ENCODE assay signal across 9 cellular contexts in the genomic region with DNA sequence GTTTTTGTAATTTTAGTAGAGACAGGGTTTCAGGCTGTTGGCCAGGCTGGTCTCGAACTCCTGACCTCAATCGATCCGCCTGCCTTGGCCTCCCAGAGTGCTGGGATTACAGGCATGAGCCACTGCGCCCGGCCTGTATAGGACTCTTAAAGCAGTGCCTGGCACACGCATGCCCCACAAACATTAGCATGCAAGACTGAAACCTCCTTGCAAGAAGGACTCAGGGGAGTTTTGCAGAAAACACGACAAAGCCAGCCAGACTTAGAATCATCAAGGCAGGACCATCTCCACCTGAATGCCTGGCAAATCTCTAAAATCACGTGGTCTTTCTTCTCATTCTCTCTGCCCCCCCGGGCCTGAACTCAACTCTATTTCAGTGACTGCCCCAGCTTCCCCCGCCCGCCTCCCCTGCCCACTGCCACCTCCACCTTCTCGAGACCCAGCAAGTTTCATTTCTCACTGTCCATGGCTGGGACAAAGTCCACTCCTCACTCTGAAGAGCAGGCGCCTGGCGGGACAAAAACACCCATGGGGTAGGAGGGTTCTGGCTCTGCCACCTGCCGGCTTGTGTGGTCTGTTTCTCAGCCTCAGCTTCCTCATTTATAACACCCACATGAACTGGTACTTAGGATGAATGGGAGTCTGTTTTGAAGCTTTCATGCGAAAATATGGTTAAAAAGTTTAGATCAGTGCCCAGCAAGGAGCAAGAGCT. TPM values are rescaled to one million over a fixed set of nuclear protein-coding genes. Genes with fewer than 3 reads are reported as not detected.
DNase-seq lines count a peak whose midpoint lies in the region; ATAC-seq and TF ChIP-seq lines count a peak whose summit lies in the region.
"Had no signal": no experiment of that assay in that cellular context is flagged by ENCODE, and none has a peak within 500 bp of the region (broad histone marks: within the 10 kb centered on the region; RNA-seq: fewer than 3 reads in every experiment).

No MANE protein-coding gene starts in this region.

- in situ Hi-C loops in GM18951 (cut with MboI; ENCODE audit: low sequenced_read_pairs, unreplicated experiment), result no loop called here

- H3K18ac ChIP-seq in mesenchymal stem cell (ENCODE audit: low read depth in 1 of 2, low read length in 2 of 2), result no peak overlapping the region

- H3K36me3 ChIP-seq in BLaER1, result peaks cover 21% of the 10 kb centered on the region; the same call in 1 of the 2 replicates
- peaks cover 5 to 9% of the 10 kb centered on the region in 2 experiments for H3K36me3 ChIP-seq in mesenchymal stem cell (ENCODE audit: control insufficient read depth in 1 of 2, insufficient read depth in 2 of 2, low read depth in 1 of 2, low read length in 2 of 2)

- H2AFZ ChIP-seq in mesenchymal stem cell (ENCODE audit: low read depth, low read length), result no peak overlapping the region

- no peak for DNase-seq in activated T-helper 1 cell treated with anti-CD3 and anti-CD28 coated beads, Interleukin-12 subunit alpha, Interleukin-12 subunit beta, Interleukin-2, Interleukin-4 antibody, amounts not matched to agents 30 ng/mL and 10 ng/mL and 1 ng/mL, durations not matched to agents 14 hours and 24 hours and 36 hours (ENCODE audit: low spot score)
- DNase-seq in mesenchymal stem cell, result no peak
- DNase-seq in lower leg skin (ENCODE audit: low spot score in 2 of 2), result no peak

- no peak overlapping the region for H4K91ac ChIP-seq in mesenchymal stem cell (ENCODE audit: low read length)

- no peaks in the 10 kb centered on the region for H3K9me3 Mint-ChIP-seq in activated T-helper 1 cell treated with anti-CD3 and anti-CD28 coated beads, Interleukin-12 subunit alpha, Interleukin-12 subunit beta, Interleukin-2, Interleukin-4 antibody, amounts not matched to agents 30 ng/mL and 10 ng/mL and 1 ng/mL, durations not matched to agents 14 hours and 24 hours and 36 hours

- peaks cover 33% of the 10 kb centered on the region for H3K4me1 ChIP-seq in BLaER1
- peaks cover 14% of the 10 kb centered on the region for H3K4me1 ChIP-seq in mesenchymal stem cell (ENCODE audit: control insufficient read depth, insufficient read depth, low read depth, low read length)

- no peaks in the 10 kb centered on the region for H3K27me3 Mint-ChIP-seq in activated T-helper 1 cell treated with anti-CD3 and anti-CD28 coated beads, Interleukin-12 subunit alpha, Interleukin-12 subunit beta, Interleukin-2, Interleukin-4 antibody, amounts not matched to agents 30 ng/mL and 10 ng/mL and 1 ng/mL, durations not matched to agents 14 hours and 24 hours and 36 hours (ENCODE audit: insufficient read depth)

- H3K27ac Mint-ChIP-seq in activated T-helper 1 cell treated with anti-CD3 and anti-CD28 coated beads, Interleukin-12 subunit alpha, Interleukin-12 subunit beta, Interleukin-2, Interleukin-4 antibody, amounts not matched to agents 30 ng/mL and 10 ng/mL and 1 ng/mL, durations not matched to agents 14 hours and 24 hours and 36 hours, result peak overlapping the region; percentile 68

- 78% methylated on average over 12 of the region's 16 CpGs for WGBS in mesenchymal stem cell
- WGBS in lower leg skin, 2 donors, result 40 to 53% methylated on average over 16 of the region's 16 CpGs

- H2AK5ac ChIP-seq in mesenchymal stem cell (ENCODE audit: low read length, severe bottlenecking), result no peak overlapping the region

- H3K36me3 Mint-ChIP-seq in activated T-helper 1 cell treated with anti-CD3 and anti-CD28 coated beads, Interleukin-12 subunit alpha, Interleukin-12 subunit beta, Interleukin-2, Interleukin-4 antibody, amounts not matched to agents 30 ng/mL and 10 ng/mL and 1 ng/mL, durations not matched to agents 14 hours and 24 hours and 36 hours (ENCODE audit: low read depth), result peaks cover 11% of the 10 kb centered on the region

- H2BK120ac ChIP-seq in mesenchymal stem cell (ENCODE audit: low read depth, low read length), result no peak overlapping the region

- no peaks in the 10 kb centered on the region for H3K9me3 ChIP-seq in BLaER1
- no peaks in the 10 kb centered on the region for H3K9me3 ChIP-seq in mesenchymal stem cell (ENCODE audit: control insufficient read depth, low read length)

- intact Hi-C loops in activated T-helper 1 cell treated with anti-CD3 and anti-CD28 coated beads, Interleukin-12 subunit alpha, Interleukin-12 subunit beta, Interleukin-2, Interleukin-4 antibody, amounts not matched to agents 30 ng/mL and 10 ng/mL and 1 ng/mL, durations not matched to agents 14 hours and 24 hours and 36 hours (cut with micrococcal nuclease), result no loop called here
- intact Hi-C loops in lower leg skin (cut with DNase I; ENCODE audit: low total_unique reads), result no loop called here

- peaks cover 28% of the 10 kb centered on the region; the same call in 1 of the 2 replicates for H4K20me1 ChIP-seq in BLaER1

- no peak overlapping the region for H3K23ac ChIP-seq in mesenchymal stem cell (ENCODE audit: low read length in 2 of 2)

- H3K9ac ChIP-seq in BLaER1 (no peak overlapping the region; the same call in 1 of the 2 replicates), mesenchymal stem cell (ENCODE audit: low read length) (peak overlapping the region; percentile 36)

- no peak overlapping the region for H4K8ac ChIP-seq in mesenchymal stem cell (ENCODE audit: low read length)

- H2BK15ac ChIP-seq in mesenchymal stem cell (ENCODE audit: low read depth, poor library complexity, severe bottlenecking), result no peak overlapping the region

- H3K4me3 ChIP-seq in BLaER1, result no peak overlapping the region
- H3K4me3 ChIP-seq in mesenchymal stem cell (ENCODE audit: insufficient read depth in 1 of 2, low read depth in 1 of 2, low read length in 2 of 2), result peak overlapping the region in 1 of 2 experiments; percentile 97
- no peak overlapping the region for H3K4me3 ChIP-seq in lower leg skin (ENCODE audit: low read depth, poor library complexity, severe bottlenecking)
- H3K4me3 ChIP-seq: lung had no signal

- H3K4ac ChIP-seq in mesenchymal stem cell (ENCODE audit: low read depth in 1 of 2, low read length in 2 of 2), result no peak overlapping the region

- H2BK5ac ChIP-seq in mesenchymal stem cell (ENCODE audit: low read depth, low read length, poor library complexity, severe bottlenecking), result no peak overlapping the region

- H3K14ac ChIP-seq in mesenchymal stem cell (ENCODE audit: low read length in 2 of 2), result no peak overlapping the region

- ATAC-seq in GM18907 (IDR thresholded peaks at IDR 0.05; ENCODE audit: unreplicated experiment), result no peak
- ATAC-seq in HG02678 (IDR thresholded peaks at IDR 0.05; ENCODE audit: unreplicated experiment), result no peak
- no peak for ATAC-seq in GM21526 (IDR thresholded peaks at IDR 0.05; ENCODE audit: low FRiP score, unreplicated experiment)

- no peak overlapping the region for H2BK12ac ChIP-seq in mesenchymal stem cell (ENCODE audit: low read length in 2 of 2)

- H3K79me1 ChIP-seq in mesenchymal stem cell (replicated peaks; ENCODE audit: low read length, poor library complexity, severe bottlenecking), result peaks cover 6% of the 10 kb centered on the region

- peak overlapping the region; percentile 35; the same call in 1 of the 2 replicates for H3K27ac ChIP-seq in BLaER1
- H3K27ac ChIP-seq in mesenchymal stem cell (ENCODE audit: low read length, poor library complexity, severe bottlenecking), result no peak overlapping the region

- TF ChIP-seq CTCF in lower leg skin (IDR thresholded peaks at IDR 0.05), result no peak

- peak overlapping the region; percentile 78 for H3K4me3 Mint-ChIP-seq in activated T-helper 1 cell treated with anti-CD3 and anti-CD28 coated beads, Interleukin-12 subunit alpha, Interleukin-12 subunit beta, Interleukin-2, Interleukin-4 antibody, amounts not matched to agents 30 ng/mL and 10 ng/mL and 1 ng/mL, durations not matched to agents 14 hours and 24 hours and 36 hours

- H3K27me3 ChIP-seq in BLaER1, result no peaks in the 10 kb centered on the region
- H3K27me3 ChIP-seq in mesenchymal stem cell (ENCODE audit: control insufficient read depth in 1 of 2, insufficient read depth in 1 of 2, low read length in 2 of 2), result no peaks in the 10 kb centered on the region

- peaks cover 22% of the 10 kb centered on the region for H3K4me1 Mint-ChIP-seq in activated T-helper 1 cell treated with anti-CD3 and anti-CD28 coated beads, Interleukin-12 subunit alpha, Interleukin-12 subunit beta, Interleukin-2, Interleukin-4 antibody, amounts not matched to agents 30 ng/mL and 10 ng/mL and 1 ng/mL, durations not matched to agents 14 hours and 24 hours and 36 hours (ENCODE audit: low read depth)

- TF ChIP-seq POLR2A in GM18951 (IDR thresholded peaks at IDR 0.05; ENCODE audit: extremely low read depth, insufficient read depth, insufficient read length), result peak; percentile 22
- TF ChIP-seq POLR2A in lower leg skin (IDR thresholded peaks at IDR 0.05), result no peak

- peak overlapping the region; percentile 94 for H3K4me2 ChIP-seq in BLaER1
- no peak overlapping the region for H3K4me2 ChIP-seq in mesenchymal stem cell (ENCODE audit: low read length, poor library complexity, severe bottlenecking)

RNA-seq across cellular contexts. Expression of gene TICAM1, which starts 2.4 kb away (rescaled TPM):
- total RNA-seq in activated T-helper 1 cell treated with anti-CD3 and anti-CD28 coated beads, Interleukin-12 subunit alpha, Interleukin-12 subunit beta, Interleukin-2, Interleukin-4 antibody, amounts not matched to agents 30 ng/mL and 10 ng/mL and 1 ng/mL, durations not matched to agents 14 hours and 24 hours and 36 hours, result 31.2 and 33.3 TPM in 2 replicates
- polyA plus RNA-seq in mesenchymal stem cell (2013, experiment 1 of 2), result 13.7 TPM
- polyA plus RNA-seq in mesenchymal stem cell (2013, experiment 2 of 2), result 13.4 TPM
- total RNA-seq in lower leg skin, result 10 to 100 TPM in 3 of 4 donors, 1 to 10 TPM in 1; 8.0 to 34.4 (median 15.3) TPM

RNA-seq across cellular contexts. Expression of gene FEM1A, which starts 37.6 kb away (rescaled TPM):
- total RNA-seq in activated T-helper 1 cell treated with anti-CD3 and anti-CD28 coated beads, Interleukin-12 subunit alpha, Interleukin-12 subunit beta, Interleukin-2, Interleukin-4 antibody, amounts not matched to agents 30 ng/mL and 10 ng/mL and 1 ng/mL, durations not matched to agents 14 hours and 24 hours and 36 hours, result 23.8 and 24.8 TPM in 2 replicates
- 3.9 TPM for polyA plus RNA-seq in mesenchymal stem cell (2013, experiment 1 of 2)
- 4.1 TPM for polyA plus RNA-seq in mesenchymal stem cell (2013, experiment 2 of 2)
- 10 to 100 TPM; 46.4 to 55.3 (median 49.9) TPM for total RNA-seq in lower leg skin

RNA-seq across cellular contexts. Expression of gene PLIN3, which starts 38.3 kb away (rescaled TPM):
- total RNA-seq in activated T-helper 1 cell treated with anti-CD3 and anti-CD28 coated beads, Interleukin-12 subunit alpha, Interleukin-12 subunit beta, Interleukin-2, Interleukin-4 antibody, amounts not matched to agents 30 ng/mL and 10 ng/mL and 1 ng/mL, durations not matched to agents 14 hours and 24 hours and 36 hours, result 33.1 and 33.2 TPM in 2 replicates
- 125 TPM for polyA plus RNA-seq in mesenchymal stem cell (2013, experiment 1 of 2)
- 123 TPM for polyA plus RNA-seq in mesenchymal stem cell (2013, experiment 2 of 2)
- 10 to 100 TPM; 59.6 to 92.3 (median 68.5) TPM for total RNA-seq in lower leg skin
